In genomic region chr17:2814049-2814448, GRCh38 we compare ENCODE assay signal across 10 cellular contexts. TPM values are rescaled to one million over a fixed set of nuclear protein-coding genes. Genes with fewer than 3 reads are reported as not detected.
DNase-seq lines count a peak whose midpoint lies in the region; ATAC-seq lines count a peak whose summit lies in the region.
"Had no signal": no experiment of that assay in that cellular context is flagged by ENCODE, and none has a peak within 500 bp of the region (broad histone marks: within the 10 kb centered on the region; RNA-seq: fewer than 3 reads in every experiment).

No MANE protein-coding gene starts in this region.

- POLR2A ChIA-PET in CD8-positive, alpha-beta memory T cell (lab: Charles Lee) = interaction anchor here (0.5 to 2.9 kb wide), 10 partner anchors 9 to 941 kb away, joined by 3 to 54 read pairs (median 6); partner anchors contain the start of gene RAP1GAP2

- peaks cover 30% of the 10 kb centered on the region for H3K4me1 ChIP-seq in CD8-positive, alpha-beta memory T cell (ENCODE audit: insufficient read depth, low read length)
- H3K4me1 ChIP-seq in NT2/D1 (ENCODE audit: insufficient read depth, insufficient read length) = peaks cover 19% of the 10 kb centered on the region
- H3K4me1 ChIP-seq: pancreas, vagina had no signal

- H3K27ac ChIP-seq in CD8-positive, alpha-beta memory T cell (ENCODE audit: low read depth, low read length) = peak overlapping the region; percentile 78
- H3K27ac ChIP-seq: pancreas, vagina had no signal

- ATAC-seq in GM21528 (IDR thresholded peaks at IDR 0.05; ENCODE audit: low FRiP score, unreplicated experiment) (peak; percentile 38), memory B cell (ENCODE audit: low read depth) (peak; percentile 4), GM19328 (IDR thresholded peaks at IDR 0.05; ENCODE audit: unreplicated experiment) (no peak), HG02623 (IDR thresholded peaks at IDR 0.05; ENCODE audit: unreplicated experiment) (no peak)

- H3K27me3 ChIP-seq in CD8-positive, alpha-beta memory T cell (ENCODE audit: insufficient read depth, low read length, poor library complexity, severe bottlenecking) = no peaks in the 10 kb centered on the region
- no peaks in the 10 kb centered on the region for H3K27me3 ChIP-seq in NT2/D1 (ENCODE audit: insufficient read depth, insufficient read length)
- H3K27me3 ChIP-seq: pancreas, vagina had no signal

- CTCF ChIA-PET in CD8-positive, alpha-beta memory T cell (lab: Charles Lee) = interaction anchor here (0.9 to 3.5 kb wide), 14 partner anchors 8 to 822 kb away, joined by 3 to 62 read pairs (median 8); partner anchors contain the start of genes CTNS, RAP1GAP2 and SHPK

- H3K4me1 Mint-ChIP-seq in CD8-positive, alpha-beta memory T cell = peaks cover 35 to 53% (median 45%) of the 10 kb centered on the region in 3 donors
- peaks cover 25% of the 10 kb centered on the region for H3K4me1 Mint-ChIP-seq in memory B cell

- H3K27ac Mint-ChIP-seq in CD8-positive, alpha-beta memory T cell = peak overlapping the region; percentile 83 to 96 (median 91)
- peak overlapping the region; percentile 82 for H3K27ac Mint-ChIP-seq in memory B cell

- no peaks in the 10 kb centered on the region for H3K27me3 Mint-ChIP-seq in CD8-positive, alpha-beta memory T cell
- no peaks in the 10 kb centered on the region for H3K27me3 Mint-ChIP-seq in memory B cell

- H3K36me3 ChIP-seq in CD8-positive, alpha-beta memory T cell (ENCODE audit: insufficient read depth, low read length) = no peaks in the 10 kb centered on the region
- no peaks in the 10 kb centered on the region for H3K36me3 ChIP-seq in NT2/D1 (ENCODE audit: insufficient read depth, insufficient read length, low read length)
- H3K36me3 ChIP-seq: pancreas, vagina had no signal

- no peak for DNase-seq in CD8-positive, alpha-beta memory T cell
- no peak for DNase-seq in NT2/D1 (ENCODE audit: low read depth, low spot score)
- DNase-seq in memory B cell (ENCODE audit: low spot score in 2 of 2) = no peak
- no peak for DNase-seq in CD1c-positive myeloid dendritic cell (ENCODE audit: extremely low spot score)
- DNase-seq in iPS-NIHi11 (ENCODE audit: low spot score) = no peak
- DNase-seq: pancreas had no signal

- no peaks in the 10 kb centered on the region for H3K9me3 Mint-ChIP-seq in CD8-positive, alpha-beta memory T cell
- H3K9me3 Mint-ChIP-seq in memory B cell = no peaks in the 10 kb centered on the region

- peaks cover 0 to 12% (median 0%) of the 10 kb centered on the region in 3 donors for H3K36me3 Mint-ChIP-seq in CD8-positive, alpha-beta memory T cell
- peaks cover 3% of the 10 kb centered on the region for H3K36me3 Mint-ChIP-seq in memory B cell

- peak overlapping the region; percentile 73 to 93 (median 84) for H3K4me3 Mint-ChIP-seq in CD8-positive, alpha-beta memory T cell
- H3K4me3 Mint-ChIP-seq in memory B cell = peak overlapping the region; percentile 78

- no peaks in the 10 kb centered on the region for H3K9me3 ChIP-seq in CD8-positive, alpha-beta memory T cell (ENCODE audit: low read length)
- no peaks in the 10 kb centered on the region for H3K9me3 ChIP-seq in NT2/D1 (ENCODE audit: insufficient read depth, low read length)
- H3K9me3 ChIP-seq: pancreas, vagina had no signal

- peak overlapping the region; percentile 68 for H3K4me3 ChIP-seq in CD8-positive, alpha-beta memory T cell (ENCODE audit: low read length)
- H3K4me3 ChIP-seq in NT2/D1 (ENCODE audit: insufficient read length, low read depth) = no peak overlapping the region
- H3K4me3 ChIP-seq: pancreas, vagina had no signal

- H3K9ac ChIP-seq in NT2/D1 (ENCODE audit: insufficient read length, low read depth) = peak overlapping the region; percentile 17

RNA-seq across cellular contexts. Expression of gene RAP1GAP2, which starts 17.8 kb away (rescaled TPM):
- total RNA-seq in CD8-positive, alpha-beta memory T cell = 1 to 10 TPM; 1.2 to 1.4 TPM
- 6.3 TPM for polyA plus RNA-seq in CD8-positive, alpha-beta memory T cell

Comparison
In these comparisons a context has a peak if more than half of its experiments do, and no peak if none do; other contexts are left out.
1. ATAC-seq: peak in GM21528 (single experiment) and memory B cell (single experiment); none in GM19328 (single experiment) and HG02623 (single experiment).